In the genomic region with DNA sequence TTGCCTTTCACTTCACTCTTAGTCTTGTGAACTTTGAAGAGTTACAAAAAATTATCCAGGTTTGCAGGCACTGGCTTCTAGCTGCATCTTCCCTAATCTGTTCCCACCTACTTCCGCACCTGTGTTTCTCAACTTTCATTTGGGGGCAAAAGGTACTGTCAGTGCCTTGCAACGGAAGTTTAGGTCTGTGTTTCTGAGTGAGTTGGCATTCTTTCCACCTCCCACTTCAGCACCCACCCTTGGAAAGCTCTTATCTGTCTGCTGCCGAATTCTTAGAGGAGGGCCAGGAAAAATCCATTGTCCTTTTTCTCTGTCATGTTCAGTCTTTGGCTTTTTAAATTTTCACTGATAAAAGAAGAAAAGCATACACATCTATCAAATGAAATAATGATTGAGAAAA, we compare ENCODE assay signal across 1 cellular context.
TF ChIP-seq lines count a peak whose summit lies in the region.

No MANE protein-coding gene starts in this region.

TF ChIP-seq in K562, 482 proteins besides CTCF, POLR2A, EP300 and RAD21 (continued from another document):
- TF ChIP-seq VEZF1 (CRISPR knock-in tag; IDR thresholded peaks at IDR 0.05) (no peak), ZSCAN29 (IDR thresholded peaks at IDR 0.05) (no peak), FOS (IDR thresholded peaks at IDR 0.05; ENCODE audit: extremely low read depth, insufficient read length) (no peak)
